ENCODE assay signal across 9 cellular contexts in the genomic region with DNA sequence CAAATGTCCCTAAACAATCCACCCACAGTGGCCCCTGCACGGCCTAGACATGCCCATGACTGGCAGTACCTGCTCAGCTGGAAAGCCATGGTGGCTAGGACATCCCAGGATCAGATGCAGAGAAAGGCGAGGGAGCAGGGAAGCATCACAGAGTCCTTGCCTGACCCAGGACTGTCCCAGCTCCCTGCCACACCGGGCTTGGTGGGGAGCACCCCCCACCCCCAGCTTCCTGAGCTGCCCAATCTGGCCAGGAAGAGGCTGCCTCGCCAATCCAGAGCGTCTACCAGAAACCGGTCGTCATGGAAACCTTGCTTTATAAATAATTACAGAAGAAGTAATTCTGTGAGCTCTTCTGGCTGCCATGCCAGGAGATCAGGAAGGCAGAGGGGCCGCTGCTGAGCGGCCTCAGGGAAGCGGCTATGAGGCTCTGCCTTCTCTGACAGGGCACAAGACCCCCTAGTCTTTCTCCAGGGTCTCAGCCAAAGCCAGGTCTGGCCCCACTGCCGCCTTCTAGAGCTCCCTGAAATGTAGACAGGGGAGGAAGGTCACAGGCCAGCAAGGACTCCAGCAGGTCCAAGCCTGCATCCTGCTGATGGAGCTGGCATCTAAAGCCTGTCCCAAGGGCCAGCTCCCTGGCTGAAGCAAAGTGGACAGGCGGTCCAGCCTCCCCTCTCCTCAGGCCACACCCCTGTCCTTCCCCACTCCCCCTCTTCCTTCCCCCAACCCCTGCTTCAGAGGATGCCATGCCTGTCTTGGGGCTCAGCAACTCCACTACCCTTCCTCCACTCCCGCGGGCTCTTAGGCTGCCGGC. TPM values are rescaled to one million over a fixed set of nuclear protein-coding genes. Genes with fewer than 3 reads are reported as not detected.
DNase-seq lines count a peak whose midpoint lies in the region; ATAC-seq and TF ChIP-seq lines count a peak whose summit lies in the region.
"Had no signal": no experiment of that assay in that cellular context is flagged by ENCODE, and none has a peak within 500 bp of the region (broad histone marks: within the 10 kb centered on the region; RNA-seq: fewer than 3 reads in every experiment).

No MANE protein-coding gene starts in this region.

- intact Hi-C loops in thyroid gland (cut with DNase I): no loop called here

- POLR2A ChIA-PET in HEK293T (lab: Yijun Ruan, JAX): no interaction called here

- ATAC-seq in RWPE2 (ENCODE audit: low read depth): peak; percentile 33

- DNase-seq in AG08396 (ENCODE audit: low spot score) (peak; percentile 80), GM19238 (ENCODE audit: insufficient read length, low spot score) (peak; percentile 40), RWPE2 (ENCODE audit: low spot score) (no peak), cardiac fibroblast (ENCODE audit: low read depth in 2 of 2) (peak; percentile 69 to 85), lung microvascular endothelial cell (ENCODE audit: low read depth in 2 of 2) (peak; percentile 84 to 94), thyroid gland (no peak), putamen (ENCODE audit: low spot score) (no peak), HEK293T (ENCODE audit: extremely low spot score) (no peak)

- TF ChIP-seq POLR2A in thyroid gland (IDR thresholded peaks at IDR 0.05): no peak

- peak overlapping the region; percentile 67 for H3K27ac ChIP-seq in RWPE2 (ENCODE audit: poor library complexity, severe bottlenecking)
- H3K27ac ChIP-seq in thyroid gland: peak overlapping the region; percentile 33 to 57 (median 39)

- peaks cover 6% of the 10 kb centered on the region; the same call in 1 of the 2 replicates for H3K36me3 ChIP-seq in RWPE2 (ENCODE audit: low read depth)
- H3K36me3 ChIP-seq in thyroid gland: no peaks in the 10 kb centered on the region
- H3K36me3 ChIP-seq: HAP-1 had no signal

- H3K27me3 ChIP-seq in RWPE2 (ENCODE audit: insufficient read depth, poor library complexity, severe bottlenecking) (no peaks in the 10 kb centered on the region), thyroid gland (no peaks in the 10 kb centered on the region)

- H3K9me3 ChIP-seq in RWPE2 (ENCODE audit: severe bottlenecking): no peaks in the 10 kb centered on the region
- H3K9me3 ChIP-seq in thyroid gland: no peaks in the 10 kb centered on the region
- H3K9me3 ChIP-seq: HAP-1 had no signal

- CTCF ChIA-PET in HEK293T (lab: Yijun Ruan, JAX): interaction anchor here (0.8 to 1.6 kb wide), 4 partner anchors 10 to 121 kb away, joined by 3 to 9 read pairs (median 4); no protein-coding TSS in a partner anchor

- no peak overlapping the region for H3K4me3 ChIP-seq in RWPE2 (ENCODE audit: severe bottlenecking)
- H3K4me3 ChIP-seq in cardiac fibroblast (replicated peaks in 1 of 2; ENCODE audit: low read depth in 2 of 2, low read length in 2 of 2): no peak overlapping the region
- no peak overlapping the region for H3K4me3 ChIP-seq in thyroid gland (replicated peaks in 1 of 3)
- H3K4me3 ChIP-seq: HAP-1 had no signal

- no peak for TF ChIP-seq CTCF in RWPE2 (IDR thresholded peaks at IDR 0.05; ENCODE audit: poor library complexity, severe bottlenecking)
- no peak for TF ChIP-seq CTCF in cardiac fibroblast (IDR thresholded peaks at IDR 0.05; ENCODE audit: low read depth, low read length)
- no peak for TF ChIP-seq CTCF in thyroid gland (IDR thresholded peaks at IDR 0.05)

- H3K4me1 ChIP-seq in RWPE2 (ENCODE audit: insufficient read depth, poor library complexity, severe bottlenecking): peaks cover 41% of the 10 kb centered on the region
- H3K4me1 ChIP-seq in thyroid gland: peaks cover 0 to 28% of the 10 kb centered on the region in 2 donors
- H3K4me1 ChIP-seq: HAP-1 had no signal

- 55 to 63% methylated on average over 5 to 13 of the region's 15 CpGs for WGBS in thyroid gland, 2 donors

TF ChIP-seq in HEK293T, 16 proteins besides CTCF, POLR2A, EP300 and RAD21:
- TF ChIP-seq FOXM1 (IDR thresholded peaks at IDR 0.05; ENCODE audit: borderline replicate concordance): no peak
- no peak for TF ChIP-seq FOXA1 (IDR thresholded peaks at IDR 0.05)
- TF ChIP-seq, protein P1, sequence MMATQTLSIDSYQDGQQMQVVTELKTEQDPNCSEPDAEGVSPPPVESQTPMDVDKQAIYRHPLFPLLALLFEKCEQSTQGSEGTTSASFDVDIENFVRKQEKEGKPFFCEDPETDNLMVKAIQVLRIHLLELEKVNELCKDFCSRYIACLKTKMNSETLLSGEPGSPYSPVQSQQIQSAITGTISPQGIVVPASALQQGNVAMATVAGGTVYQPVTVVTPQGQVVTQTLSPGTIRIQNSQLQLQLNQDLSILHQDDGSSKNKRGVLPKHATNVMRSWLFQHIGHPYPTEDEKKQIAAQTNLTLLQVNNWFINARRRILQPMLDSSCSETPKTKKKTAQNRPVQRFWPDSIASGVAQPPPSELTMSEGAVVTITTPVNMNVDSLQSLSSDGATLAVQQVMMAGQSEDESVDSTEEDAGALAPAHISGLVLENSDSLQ (IDR thresholded peaks at IDR 0.05): no peak
- TF ChIP-seq SUZ12 (IDR thresholded peaks at IDR 0.05): no peak
- TF ChIP-seq TARDBP (IDR thresholded peaks at IDR 0.05): no peak
- TF ChIP-seq LEF1 (IDR thresholded peaks at IDR 0.05; ENCODE audit: borderline replicate concordance): no peak
- no peak for TF ChIP-seq BHLHE40 (IDR thresholded peaks at IDR 0.05; ENCODE audit: borderline replicate concordance)
- no peak for TF ChIP-seq HDGF (IDR thresholded peaks at IDR 0.05; ENCODE audit: borderline replicate concordance)
- no peak for TF ChIP-seq FOXK2 (IDR thresholded peaks at IDR 0.05)
- no peak for TF ChIP-seq ARNT (IDR thresholded peaks at IDR 0.05)
- TF ChIP-seq L3MBTL2 (conservative IDR thresholded peaks at IDR 0.05): no peak
- TF ChIP-seq ELF4 (IDR thresholded peaks at IDR 0.05): no peak
- TF ChIP-seq CTBP1 (IDR thresholded peaks at IDR 0.05; ENCODE audit: borderline replicate concordance): no peak
- TF ChIP-seq ZNF384 (IDR thresholded peaks at IDR 0.05): no peak

RNA-seq across cellular contexts. Expression of gene ACOT7, which starts 34.6 kb away (rescaled TPM):
- total RNA-seq in lung microvascular endothelial cell: 10.7 and 25.1 TPM in 2 replicates
- total RNA-seq in thyroid gland: 10 to 100 TPM in 1 of 4 donors, 1 to 10 TPM in 3; 3.7 to 13.4 (median 6.3) TPM

Comparison
In these comparisons a context has a peak if more than half of its experiments do, and no peak if none do; other contexts are left out.
1. DNase-seq: peak in AG08396 (single experiment), GM19238 (single experiment), cardiac fibroblast (2 of 2) and lung microvascular endothelial cell (2 of 2); none in RWPE2 (single experiment), thyroid gland (0 of 2), putamen (single experiment) and HEK293T (single experiment).